In the genomic region with DNA sequence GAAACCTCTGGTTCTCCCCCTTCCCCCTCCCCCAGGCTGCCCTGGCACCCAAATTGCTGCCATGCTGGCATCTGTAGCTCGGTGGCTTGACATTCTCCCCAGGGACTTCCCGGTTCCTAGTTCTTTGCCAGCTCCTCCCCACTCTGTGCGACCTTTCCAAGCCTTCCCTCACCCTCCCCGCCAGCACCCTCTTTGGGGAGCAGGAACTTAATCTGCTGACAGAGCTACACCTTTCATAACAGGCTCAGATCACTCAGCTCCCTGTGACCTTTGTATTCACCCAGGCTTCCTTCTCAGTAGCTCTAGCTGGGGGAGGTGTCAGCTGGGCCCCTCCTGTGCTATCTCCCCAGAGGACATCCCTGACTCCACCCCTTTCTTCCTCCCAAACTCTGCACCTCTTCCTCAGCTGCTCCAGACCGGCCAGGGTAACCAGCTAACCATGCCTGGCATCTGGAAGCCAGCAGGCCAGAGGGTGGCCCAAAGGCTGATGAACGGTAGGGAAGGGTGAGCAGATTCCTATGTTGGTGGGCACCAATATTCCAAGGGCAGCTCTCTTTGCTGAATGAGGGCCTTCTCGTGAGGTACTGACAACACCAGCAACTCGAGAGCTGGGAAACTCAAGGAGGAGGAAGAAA, we compare ENCODE assay signal across 1 cellular context.
TF ChIP-seq lines count a peak whose summit lies in the region.

No MANE protein-coding gene starts in this region.

TF ChIP-seq in K562, 482 proteins besides CTCF, POLR2A, EP300 and RAD21 (continued from another document and continues in another):
- no peak for TF ChIP-seq ZBTB9 (CRISPR knock-in tag; IDR thresholded peaks at IDR 0.05)
- no peak for TF ChIP-seq MEF2D (tag; conservative IDR thresholded peaks at IDR 0.05; ENCODE audit: low read depth)
- TF ChIP-seq ZNF395 (CRISPR knock-in tag; IDR thresholded peaks at IDR 0.05), result no peak
- no peak for TF ChIP-seq CEBPG (CRISPR knock-in tag; IDR thresholded peaks at IDR 0.05)
- no peak for TF ChIP-seq CEBPG (tag; conservative IDR thresholded peaks at IDR 0.05 in 1 of 2, IDR thresholded peaks at IDR 0.05 in 1 of 2)
- TF ChIP-seq HDAC6 (IDR thresholded peaks at IDR 0.05; ENCODE audit: low read depth, low read length), result no peak
- TF ChIP-seq ZNF197 (CRISPR knock-in tag; IDR thresholded peaks at IDR 0.05; ENCODE audit: low read depth), result no peak
- TF ChIP-seq, protein P1, sequence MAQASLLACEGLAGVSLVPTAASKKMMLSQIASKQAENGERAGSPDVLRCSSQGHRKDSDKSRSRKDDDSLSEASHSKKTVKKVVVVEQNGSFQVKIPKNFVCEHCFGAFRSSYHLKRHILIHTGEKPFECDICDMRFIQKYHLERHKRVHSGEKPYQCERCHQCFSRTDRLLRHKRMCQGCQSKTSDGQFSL (CRISPR knock-in tag; IDR thresholded peaks at IDR 0.05), result no peak
- TF ChIP-seq, protein P1 (tag; IDR thresholded peaks at IDR 0.05), result no peak
- TF ChIP-seq TAF15 (IDR thresholded peaks at IDR 0.05; ENCODE audit: low read depth, low read length), result no peak
- TF ChIP-seq HSF4 (CRISPR knock-in tag; IDR thresholded peaks at IDR 0.05; ENCODE audit: borderline replicate concordance), result no peak
- no peak for TF ChIP-seq SMARCE1 (IDR thresholded peaks at IDR 0.05)
- TF ChIP-seq JUND (IDR thresholded peaks at IDR 0.05; ENCODE audit: borderline replicate concordance, low read depth, low read length), result peak; percentile 42; the same call in 1 of the 2 replicates
- TF ChIP-seq JUND (tag; IDR thresholded peaks at IDR 0.05; ENCODE audit: borderline replicate concordance, low read depth, low read length), result no peak; the same call in 2 of the 3 replicates
- no peak for TF ChIP-seq XRCC3 (IDR thresholded peaks at IDR 0.05)
- TF ChIP-seq ZNF75A (CRISPR knock-in tag; IDR thresholded peaks at IDR 0.05), result no peak
- TF ChIP-seq, protein P2, sequence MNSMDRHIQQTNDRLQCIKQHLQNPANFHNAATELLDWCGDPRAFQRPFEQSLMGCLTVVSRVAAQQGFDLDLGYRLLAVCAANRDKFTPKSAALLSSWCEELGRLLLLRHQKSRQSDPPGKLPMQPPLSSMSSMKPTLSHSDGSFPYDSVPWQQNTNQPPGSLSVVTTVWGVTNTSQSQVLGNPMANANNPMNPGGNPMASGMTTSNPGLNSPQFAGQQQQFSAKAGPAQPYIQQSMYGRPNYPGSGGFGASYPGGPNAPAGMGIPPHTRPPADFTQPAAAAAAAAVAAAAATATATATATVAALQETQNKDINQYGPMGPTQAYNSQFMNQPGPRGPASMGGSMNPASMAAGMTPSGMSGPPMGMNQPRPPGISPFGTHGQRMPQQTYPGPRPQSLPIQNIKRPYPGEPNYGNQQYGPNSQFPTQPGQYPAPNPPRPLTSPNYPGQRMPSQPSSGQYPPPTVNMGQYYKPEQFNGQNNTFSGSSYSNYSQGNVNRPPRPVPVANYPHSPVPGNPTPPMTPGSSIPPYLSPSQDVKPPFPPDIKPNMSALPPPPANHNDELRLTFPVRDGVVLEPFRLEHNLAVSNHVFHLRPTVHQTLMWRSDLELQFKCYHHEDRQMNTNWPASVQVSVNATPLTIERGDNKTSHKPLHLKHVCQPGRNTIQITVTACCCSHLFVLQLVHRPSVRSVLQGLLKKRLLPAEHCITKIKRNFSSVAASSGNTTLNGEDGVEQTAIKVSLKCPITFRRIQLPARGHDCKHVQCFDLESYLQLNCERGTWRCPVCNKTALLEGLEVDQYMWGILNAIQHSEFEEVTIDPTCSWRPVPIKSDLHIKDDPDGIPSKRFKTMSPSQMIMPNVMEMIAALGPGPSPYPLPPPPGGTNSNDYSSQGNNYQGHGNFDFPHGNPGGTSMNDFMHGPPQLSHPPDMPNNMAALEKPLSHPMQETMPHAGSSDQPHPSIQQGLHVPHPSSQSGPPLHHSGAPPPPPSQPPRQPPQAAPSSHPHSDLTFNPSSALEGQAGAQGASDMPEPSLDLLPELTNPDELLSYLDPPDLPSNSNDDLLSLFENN (IDR thresholded peaks at IDR 0.05; ENCODE audit: low read depth in 2 of 2, low read length in 2 of 2), result no peak
- TF ChIP-seq ETS1 (conservative IDR thresholded peaks at IDR 0.05; ENCODE audit: control insufficient read depth, low read depth, low read length), result no peak
- TF ChIP-seq HLTF (IDR thresholded peaks at IDR 0.05), result no peak
- TF ChIP-seq ADNP (tag; IDR thresholded peaks at IDR 0.05), result no peak
- no peak for TF ChIP-seq HDAC3 (IDR thresholded peaks at IDR 0.05; ENCODE audit: borderline replicate concordance, partially characterized antibody)
- TF ChIP-seq POLR3G (IDR thresholded peaks at IDR 0.05; ENCODE audit: extremely low read depth, insufficient read length, insufficient replicate concordance), result no peak
- TF ChIP-seq GTF3C2 (IDR thresholded peaks at IDR 0.05; ENCODE audit: borderline replicate concordance, extremely low read depth, insufficient read length), result no peak
- TF ChIP-seq DLX4 (CRISPR knock-in tag; IDR thresholded peaks at IDR 0.05), result no peak
- no peak for TF ChIP-seq MXD1 (CRISPR knock-in tag; IDR thresholded peaks at IDR 0.05; ENCODE audit: borderline replicate concordance, poor library complexity, severe bottlenecking)
- TF ChIP-seq, protein P3, sequence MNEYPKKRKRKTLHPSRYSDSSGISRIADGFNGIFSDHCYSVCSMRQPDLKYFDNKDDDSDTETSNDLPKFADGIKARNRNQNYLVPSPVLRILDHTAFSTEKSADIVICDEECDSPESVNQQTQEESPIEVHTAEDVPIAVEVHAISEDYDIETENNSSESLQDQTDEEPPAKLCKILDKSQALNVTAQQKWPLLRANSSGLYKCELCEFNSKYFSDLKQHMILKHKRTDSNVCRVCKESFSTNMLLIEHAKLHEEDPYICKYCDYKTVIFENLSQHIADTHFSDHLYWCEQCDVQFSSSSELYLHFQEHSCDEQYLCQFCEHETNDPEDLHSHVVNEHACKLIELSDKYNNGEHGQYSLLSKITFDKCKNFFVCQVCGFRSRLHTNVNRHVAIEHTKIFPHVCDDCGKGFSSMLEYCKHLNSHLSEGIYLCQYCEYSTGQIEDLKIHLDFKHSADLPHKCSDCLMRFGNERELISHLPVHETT (CRISPR knock-in tag; conservative IDR thresholded peaks at IDR 0.05 in 1 of 2, IDR thresholded peaks at IDR 0.05 in 1 of 2), result no peak
- TF ChIP-seq MCM5 (IDR thresholded peaks at IDR 0.05; ENCODE audit: low read depth), result no peak
- TF ChIP-seq MAFK (IDR thresholded peaks at IDR 0.05; ENCODE audit: low read length), result peak; percentile 7; the same call in 1 of the 2 replicates
- TF ChIP-seq ZBTB2 (IDR thresholded peaks at IDR 0.05), result no peak
- TF ChIP-seq ZHX1 (conservative IDR thresholded peaks at IDR 0.05; ENCODE audit: low read length), result no peak
- TF ChIP-seq ZNF644 (tag; IDR thresholded peaks at IDR 0.05; ENCODE audit: low read depth), result no peak
- no peak for TF ChIP-seq NR1H2 (CRISPR knock-in tag; IDR thresholded peaks at IDR 0.05)
- TF ChIP-seq, protein P4, sequence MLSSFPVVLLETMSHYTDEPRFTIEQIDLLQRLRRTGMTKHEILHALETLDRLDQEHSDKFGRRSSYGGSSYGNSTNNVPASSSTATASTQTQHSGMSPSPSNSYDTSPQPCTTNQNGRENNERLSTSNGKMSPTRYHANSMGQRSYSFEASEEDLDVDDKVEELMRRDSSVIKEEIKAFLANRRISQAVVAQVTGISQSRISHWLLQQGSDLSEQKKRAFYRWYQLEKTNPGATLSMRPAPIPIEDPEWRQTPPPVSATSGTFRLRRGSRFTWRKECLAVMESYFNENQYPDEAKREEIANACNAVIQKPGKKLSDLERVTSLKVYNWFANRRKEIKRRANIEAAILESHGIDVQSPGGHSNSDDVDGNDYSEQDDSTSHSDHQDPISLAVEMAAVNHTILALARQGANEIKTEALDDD (IDR thresholded peaks at IDR 0.05), result no peak
- no peak for TF ChIP-seq MTA2 (IDR thresholded peaks at IDR 0.05; ENCODE audit: low read depth)
- no peak for TF ChIP-seq TAF1 (IDR thresholded peaks at IDR 0.05; ENCODE audit: control insufficient read depth, extremely low read depth, insufficient read depth, low read length, severe bottlenecking)
